Comparison of ENCODE assay signal across 16 cellular contexts in the genomic region with DNA sequence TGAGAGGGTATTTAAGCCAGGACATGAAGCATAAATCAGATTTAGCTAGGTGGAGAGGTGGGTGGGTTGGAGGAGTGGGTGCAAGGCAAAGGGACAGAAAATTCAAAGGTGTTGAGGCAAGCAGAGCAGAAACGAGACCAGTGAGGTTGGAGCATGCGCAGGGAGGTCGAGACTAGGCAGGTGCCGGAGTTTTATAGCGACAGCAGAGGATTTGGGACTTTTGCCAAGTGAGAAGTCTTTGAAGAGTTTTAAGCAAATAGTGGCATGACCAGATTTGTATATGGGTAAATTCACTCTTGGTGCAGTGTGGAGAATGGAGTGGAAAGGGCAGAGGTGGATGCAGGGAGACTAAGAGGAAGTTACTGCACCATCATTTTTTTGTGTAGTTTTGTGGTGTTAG.
DNase-seq lines count a peak whose midpoint lies in the region; ATAC-seq, FAIRE-seq and TF ChIP-seq lines count a peak whose summit lies in the region.
"Had no signal": no experiment of that assay in that cellular context is flagged by ENCODE, and none has a peak within 500 bp of the region (broad histone marks: within the 10 kb centered on the region; RNA-seq: fewer than 3 reads in every experiment).

No MANE protein-coding gene starts in this region.

- H3K56ac ChIP-seq in H1 (replicated peaks; ENCODE audit: insufficient read length, low read depth, low read length), result no peak overlapping the region

- H3K18ac ChIP-seq in H1 (ENCODE audit: extremely low read depth, low read length), result no peak overlapping the region

- intact Hi-C loops in transverse colon (cut with DNase I; ENCODE audit: low total_unique reads), result loop anchor here (10.0 kb wide), 2 partner anchors 122 to 432 kb away; no protein-coding TSS in a partner anchor

- H2BK120ac ChIP-seq in H1 (replicated peaks; ENCODE audit: low read depth, low read length), result no peak overlapping the region

- peaks cover 14% of the 10 kb centered on the region for H3K36me3 Mint-ChIP-seq in activated naive CD4-positive, alpha-beta T cell treated with anti-CD3 and anti-CD28 coated beads, Interleukin-2, amount 50 U/mL, for 24 hours

- peak overlapping the region; percentile 68 for H2AK5ac ChIP-seq in H1 (ENCODE audit: low read depth, low read length)

- peaks cover 70% of the 10 kb centered on the region for H3K4me1 Mint-ChIP-seq in activated naive CD4-positive, alpha-beta T cell treated with anti-CD3 and anti-CD28 coated beads, Interleukin-2, amount 50 U/mL, for 24 hours

- peaks cover 3% of the 10 kb centered on the region; the same call in 1 of the 2 replicates for H3K79me1 ChIP-seq in H1 (ENCODE audit: low read depth, low read length)

- 93% methylated on average over 5 of the region's 5 CpGs; no CpG with 5 or more reads in 1 of the 2 experiments for WGBS in H1 (ENCODE audit: extremely low coverage in 1 of 2, insufficient coverage in 1 of 2, insufficient read length in 1 of 2, insufficient replicate concordance in 2 of 2, low coverage in 1 of 2, low lambda C conversion rate in 2 of 2, missing lambda C conversion rate in 1 of 2), 2 experiments
- WGBS in transverse colon (ENCODE audit: low coverage in 1 of 2), 2 donors, result 55 to 59% methylated on average over 2 to 5 of the region's 5 CpGs

- no peaks in the 10 kb centered on the region; the same call in 1 of the 2 replicates for H3K23me2 ChIP-seq in H1 (ENCODE audit: low read depth, low read length)

- CTCF ChIA-PET in H1 (lab: Charles Lee; ENCODE audit: partially characterized antibody), result interaction anchor here (0.6 to 1.9 kb wide), 10 partner anchors 16 to 319 kb away, joined by 3 to 9 read pairs (median 4); no protein-coding TSS in a partner anchor

- H3K4me1 ChIP-seq in H1 (replicated peaks in 1 of 4; ENCODE audit: control insufficient read depth in 3 of 4, insufficient read depth in 4 of 4, low read length in 3 of 4) (no peaks in the 10 kb centered on the region), transverse colon (peaks cover 0 to 33% (median 10%) of the 10 kb centered on the region in 4 donors)

- no peak for FAIRE-seq in H1 (lab: Jason Lieb, UNC)

- H3K9me3 ChIP-seq in H1 (ENCODE audit: insufficient read depth in 2 of 2, low read depth in 1 of 2, low read length in 1 of 2) (no peaks in the 10 kb centered on the region), transverse colon (no peaks in the 10 kb centered on the region)
- H3K9me3 ChIP-seq: heart right ventricle, tibial nerve had no signal

- DNase-seq in activated naive CD4-positive, alpha-beta T cell (lab: John Stamatoyannopoulos, UW), result no peak
- DNase-seq in NCI-H1092 treated with DMSO at 0.1 percent for 48 hours (lab: John Stamatoyannopoulos, UW) (peak; percentile 27), H1 (ENCODE audit: low read depth in 1 of 2, low spot score in 2 of 2) (no peak), transverse colon (peak; percentile 26)
- DNase-seq: activated T-cell treated with anti-CD3 and anti-CD28 coated beads for 4 hours, AML-193, GDM1, heart right ventricle, NCI-H1417 treated with DMSO at 0.1 percent for 48 hours, posterior cingulate gyrus had no signal

- H3K9ac ChIP-seq in H1 (replicated peaks in 1 of 4; ENCODE audit: extremely low read depth in 1 of 4, low read depth in 3 of 4, low read length in 3 of 4), result no peak overlapping the region

- no peak overlapping the region for H4K5ac ChIP-seq in H1 (ENCODE audit: insufficient read length, low read depth, low read length)

- H4K20me1 ChIP-seq in H1 (replicated peaks in 1 of 2; ENCODE audit: control insufficient read depth in 1 of 2, insufficient read depth in 2 of 2, low read length in 2 of 2), result no peaks in the 10 kb centered on the region

- TF ChIP-seq EP300 in H1 (IDR thresholded peaks at IDR 0.05; ENCODE audit: borderline replicate concordance in 1 of 2, low read depth in 2 of 2, low read length in 2 of 2) (no peak), transverse colon (IDR thresholded peaks at IDR 0.05; ENCODE audit: low read depth) (no peak)

- no peak for ATAC-seq in HG02852 (IDR thresholded peaks at IDR 0.05; ENCODE audit: unreplicated experiment)
- ATAC-seq in GM18907 (IDR thresholded peaks at IDR 0.05; ENCODE audit: unreplicated experiment), result no peak
- no peak for ATAC-seq in HG02884 (IDR thresholded peaks at IDR 0.05; ENCODE audit: unreplicated experiment)
- ATAC-seq: heart right ventricle, WTC11 had no signal

- no peak overlapping the region for H3K27ac ChIP-seq in H1 (ENCODE audit: low read depth, low read length)
- H3K27ac ChIP-seq in transverse colon, result no peak overlapping the region
- H3K27ac ChIP-seq: heart right ventricle, tibial nerve had no signal

- H3K4me3 Mint-ChIP-seq in activated naive CD4-positive, alpha-beta T cell treated with anti-CD3 and anti-CD28 coated beads, Interleukin-2, amount 50 U/mL, for 24 hours, result no peak overlapping the region
- H3K4me3 Mint-ChIP-seq: WTC11 had no signal

- H4K91ac ChIP-seq in H1 (replicated peaks; ENCODE audit: insufficient read length, low read length), result no peak overlapping the region

- H3K27me3 ChIP-seq in H1 (replicated peaks in 1 of 4; ENCODE audit: control insufficient read depth in 3 of 4, extremely low read depth in 1 of 4, insufficient read depth in 3 of 4, low read length in 3 of 4) (no peaks in the 10 kb centered on the region), transverse colon (no peaks in the 10 kb centered on the region)
- H3K27me3 ChIP-seq: heart right ventricle, tibial nerve had no signal

- H2BK15ac ChIP-seq in H1 (ENCODE audit: low read length), result no peak overlapping the region

- TF ChIP-seq RAD21 in H1 (IDR thresholded peaks at IDR 0.05 in 1 of 2, conservative IDR thresholded peaks at IDR 0.05 in 1 of 2; ENCODE audit: low read depth in 2 of 2, low read length in 2 of 2), result no peak

- H2AFZ ChIP-seq in H1 (ENCODE audit: low read length), result no peak overlapping the region

- H3K36me3 ChIP-seq in H1 (ENCODE audit: control insufficient read depth in 2 of 4, insufficient read depth in 4 of 4, low read length in 3 of 4) (no peaks in the 10 kb centered on the region; a peak in 1 of 8 replicates), transverse colon (no peaks in the 10 kb centered on the region)
- H3K36me3 ChIP-seq: tibial nerve had no signal

- no peaks in the 10 kb centered on the region for H3K9me3 Mint-ChIP-seq in activated naive CD4-positive, alpha-beta T cell treated with anti-CD3 and anti-CD28 coated beads, Interleukin-2, amount 50 U/mL, for 24 hours
- H3K9me3 Mint-ChIP-seq: WTC11 had no signal

- TF ChIP-seq POLR2A in H1 (IDR thresholded peaks at IDR 0.05; ENCODE audit: control extremely low read depth in 1 of 2, low read depth in 2 of 2, low read length in 2 of 2), result no peak
- TF ChIP-seq POLR2A in transverse colon (IDR thresholded peaks at IDR 0.05), result no peak

- H4K8ac ChIP-seq in H1 (ENCODE audit: extremely low read depth, insufficient read depth, low read length), result 0 out of 2 replicates have a peak overlapping the region, but pooled peaks have one; percentile 3

- H3K27me3 Mint-ChIP-seq in activated naive CD4-positive, alpha-beta T cell treated with anti-CD3 and anti-CD28 coated beads, Interleukin-2, amount 50 U/mL, for 24 hours, result no peaks in the 10 kb centered on the region

- no peak overlapping the region for H2BK12ac ChIP-seq in H1 (ENCODE audit: low read depth, low read length)

- H2BK20ac ChIP-seq in H1 (ENCODE audit: low read length), result no peak overlapping the region

- no peak overlapping the region for H3K23ac ChIP-seq in H1 (ENCODE audit: insufficient read length)

- TF ChIP-seq CTCF in H1 (IDR thresholded peaks at IDR 0.05; ENCODE audit: control extremely low read depth in 1 of 3, insufficient read depth in 1 of 3, low read depth in 1 of 3, low read length in 3 of 3) (no peak), transverse colon (IDR thresholded peaks at IDR 0.05) (no peak)

- H3K4me2 ChIP-seq in H1 (ENCODE audit: insufficient read depth in 1 of 2, low read depth in 2 of 2, low read length in 2 of 2), result no peak overlapping the region

- H2BK5ac ChIP-seq in H1 (ENCODE audit: low read depth, low read length), result no peak overlapping the region

- H3K4me3 ChIP-seq in H1 (ENCODE audit: extremely low read depth in 1 of 4, insufficient read depth in 2 of 4, low read depth in 3 of 4, low read length in 4 of 4) (no peak overlapping the region), transverse colon (no peak overlapping the region)
- H3K4me3 ChIP-seq: heart right ventricle, tibial nerve had no signal

- no peak overlapping the region for H3K14ac ChIP-seq in H1 (ENCODE audit: insufficient read length)

- no peak overlapping the region for H3K4ac ChIP-seq in H1 (replicated peaks; ENCODE audit: insufficient read length, low read depth, low read length)

- H3K27ac Mint-ChIP-seq in activated naive CD4-positive, alpha-beta T cell treated with anti-CD3 and anti-CD28 coated beads, Interleukin-2, amount 50 U/mL, for 24 hours, result peak overlapping the region; percentile 66

- POLR2A ChIA-PET in H1 (lab: Charles Lee; ENCODE audit: partially characterized antibody), result no interaction called here

- H3K79me2 ChIP-seq in H1 (ENCODE audit: control insufficient read depth in 1 of 2, insufficient read depth in 2 of 2, low read length in 2 of 2), result no peaks in the 10 kb centered on the region

- in situ Hi-C loops in transverse colon (cut with MboI; ENCODE audit: low pct_ligation_motif_present in 1 of 4, low pct_unique_long_range_greater_than_20kb in 1 of 4, low sequenced_read_pairs in 3 of 4), result loop anchor here (10.0 to 25.0 kb wide), 4 partner anchors 142 to 440 kb away; a partner anchor contains a TSS

TF ChIP-seq in H1, 55 proteins besides CTCF, POLR2A, EP300 and RAD21:
- no peak for TF ChIP-seq TCF12 (IDR thresholded peaks at IDR 0.05; ENCODE audit: low read depth, low read length)
- no peak for TF ChIP-seq KDM1A (IDR thresholded peaks at IDR 0.05; ENCODE audit: borderline replicate concordance, low read length)
- TF ChIP-seq TBP (IDR thresholded peaks at IDR 0.05; ENCODE audit: low read depth, low read length), result no peak
- no peak for TF ChIP-seq SAP30 (IDR thresholded peaks at IDR 0.05; ENCODE audit: insufficient read depth, insufficient replicate concordance, low read length)
- TF ChIP-seq JUN (IDR thresholded peaks at IDR 0.05; ENCODE audit: low read depth, low read length), result no peak
- no peak for TF ChIP-seq PHF8 (conservative IDR thresholded peaks at IDR 0.05; ENCODE audit: low read depth, low read length)
- no peak for TF ChIP-seq TEAD4 (IDR thresholded peaks at IDR 0.05; ENCODE audit: low read depth, low read length)
- no peak for TF ChIP-seq SP4 (IDR thresholded peaks at IDR 0.05; ENCODE audit: low read length)
- TF ChIP-seq SRF (IDR thresholded peaks at IDR 0.05; ENCODE audit: low read depth, low read length), result no peak
- no peak for TF ChIP-seq POU5F1 (IDR thresholded peaks at IDR 0.05; ENCODE audit: low read depth, low read length)

Comparison
In these comparisons a context has a peak if more than half of its experiments do, and no peak if none do; other contexts are left out.
1. DNase-seq: peak in NCI-H1092 treated with DMSO at 0.1 percent for 48 hours (single experiment) and transverse colon (single experiment); none in activated naive CD4-positive, alpha-beta T cell (0 of 4) and H1 (0 of 2).